ENCODE assay signal across 24 cellular contexts in the genomic region with DNA sequence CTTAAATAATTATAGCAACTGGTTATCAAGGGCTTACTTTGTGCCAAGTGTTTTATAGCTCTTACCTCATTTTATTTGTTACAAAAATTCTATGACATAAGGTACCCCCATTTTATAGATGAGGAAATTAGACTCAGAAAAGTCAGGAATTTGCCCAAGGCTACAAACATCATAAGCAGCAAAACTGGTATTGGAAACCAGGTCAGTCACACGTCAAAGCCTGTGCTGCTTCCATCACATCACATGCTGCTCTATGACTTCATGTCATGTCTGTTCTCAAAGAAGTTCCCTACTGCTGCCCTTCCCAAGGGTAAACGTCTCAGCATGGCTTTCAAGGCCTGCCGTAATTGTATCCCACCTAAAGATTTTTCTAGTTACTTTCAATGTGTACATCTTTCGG. TPM values are rescaled to one million over a fixed set of nuclear protein-coding genes. Genes with fewer than 3 reads are reported as not detected.
DNase-seq lines count a peak whose midpoint lies in the region; ATAC-seq lines count a peak whose summit lies in the region.
"Had no signal": no experiment of that assay in that cellular context is flagged by ENCODE, and none has a peak within 500 bp of the region (broad histone marks: within the 10 kb centered on the region; RNA-seq: fewer than 3 reads in every experiment).

No MANE protein-coding gene starts in this region.

- no peaks in the 10 kb centered on the region for H3K36me3 Mint-ChIP-seq in activated naive CD4-positive, alpha-beta T cell treated with anti-CD3 and anti-CD28 coated beads, Interleukin-2, amount 50 U/mL, for 24 hours
- H3K36me3 Mint-ChIP-seq in T-cell: no peaks in the 10 kb centered on the region
- no peaks in the 10 kb centered on the region for H3K36me3 Mint-ChIP-seq in activated naive CD8-positive, alpha-beta T cell treated with anti-CD3 and anti-CD28 coated beads, Interleukin-2, amount 50 U/mL, for 24 hours (ENCODE audit: low read depth)
- H3K36me3 Mint-ChIP-seq: immature natural killer cell had no signal

- POLR2A ChIA-PET in T-cell (lab: Charles Lee): interaction anchor here (0.6 to 0.7 kb wide), 3 partner anchors 19 to 24 kb away, joined by 3 to 4 read pairs (median 3); no protein-coding TSS in a partner anchor

- ATAC-seq in T-cell (replicated peaks in 1 of 4) (peak; percentile 26 to 53 (median 36)), HG02763 (IDR thresholded peaks at IDR 0.05; ENCODE audit: unreplicated experiment) (no peak)
- no peak for ATAC-seq in activated naive CD8-positive, alpha-beta T cell treated with anti-CD3 and anti-CD28 coated beads, Interleukin-2, amount 50 U/mL, for 24 hours
- ATAC-seq in stimulated activated naive CD8-positive, alpha-beta T cell treated with anti-CD3 and anti-CD28 coated beads, Interleukin-15, amount 100 ng/mL, for 72 hours: no peak
- ATAC-seq: GM12878, left colon, right cardiac atrium had no signal

- peaks cover 50% of the 10 kb centered on the region for H3K4me1 Mint-ChIP-seq in activated naive CD4-positive, alpha-beta T cell treated with anti-CD3 and anti-CD28 coated beads, Interleukin-2, amount 50 U/mL, for 24 hours
- peaks cover 32 to 62% (median 46%) of the 10 kb centered on the region in 3 donors for H3K4me1 Mint-ChIP-seq in T-cell
- peaks cover 63% of the 10 kb centered on the region for H3K4me1 Mint-ChIP-seq in activated naive CD8-positive, alpha-beta T cell treated with anti-CD3 and anti-CD28 coated beads, Interleukin-2, amount 50 U/mL, for 24 hours
- peaks cover 64% of the 10 kb centered on the region for H3K4me1 Mint-ChIP-seq in stimulated activated naive CD8-positive, alpha-beta T cell treated with anti-CD3 and anti-CD28 coated beads, Interleukin-15, amount 100 ng/mL, for 72 hours
- H3K4me1 Mint-ChIP-seq: neural crest cell had no signal

- peak overlapping the region; percentile 97 for H3K27ac Mint-ChIP-seq in activated naive CD4-positive, alpha-beta T cell treated with anti-CD3 and anti-CD28 coated beads, Interleukin-2, amount 50 U/mL, for 24 hours
- peak overlapping the region; percentile 93 to 96 for H3K27ac Mint-ChIP-seq in T-cell
- peak overlapping the region; percentile 49 for H3K27ac Mint-ChIP-seq in activated naive CD8-positive, alpha-beta T cell treated with anti-CD3 and anti-CD28 coated beads, Interleukin-2, amount 50 U/mL, for 24 hours
- H3K27ac Mint-ChIP-seq in stimulated activated naive CD8-positive, alpha-beta T cell treated with anti-CD3 and anti-CD28 coated beads, Interleukin-15, amount 100 ng/mL, for 72 hours: peak overlapping the region; percentile 61 to 86
- H3K27ac Mint-ChIP-seq: immature natural killer cell had no signal

- no peaks in the 10 kb centered on the region for H3K9me3 Mint-ChIP-seq in activated naive CD4-positive, alpha-beta T cell treated with anti-CD3 and anti-CD28 coated beads, Interleukin-2, amount 50 U/mL, for 24 hours
- no peaks in the 10 kb centered on the region for H3K9me3 Mint-ChIP-seq in T-cell
- H3K9me3 Mint-ChIP-seq in activated naive CD8-positive, alpha-beta T cell treated with anti-CD3 and anti-CD28 coated beads, Interleukin-2, amount 50 U/mL, for 24 hours: no peaks in the 10 kb centered on the region
- peaks cover 0 to 9% of the 10 kb centered on the region in 2 donors for H3K9me3 Mint-ChIP-seq in stimulated activated naive CD8-positive, alpha-beta T cell treated with anti-CD3 and anti-CD28 coated beads, Interleukin-15, amount 100 ng/mL, for 72 hours
- H3K9me3 Mint-ChIP-seq: immature natural killer cell, neural crest cell had no signal

- CTCF ChIA-PET in T-cell (lab: Charles Lee): interaction anchor here in 1 of 2 donors (0.6 kb wide), 1 partner anchor 18 kb away, joined by 3 read pairs; no protein-coding TSS in a partner anchor

- H3K4me3 Mint-ChIP-seq in activated naive CD4-positive, alpha-beta T cell treated with anti-CD3 and anti-CD28 coated beads, Interleukin-2, amount 50 U/mL, for 24 hours: no peak overlapping the region
- peak overlapping the region; percentile 15 to 44 (median 35) for H3K4me3 Mint-ChIP-seq in T-cell
- no peak overlapping the region for H3K4me3 Mint-ChIP-seq in activated naive CD8-positive, alpha-beta T cell treated with anti-CD3 and anti-CD28 coated beads, Interleukin-2, amount 50 U/mL, for 24 hours
- peak overlapping the region in 1 of 2 donors; percentile 55 for H3K4me3 Mint-ChIP-seq in stimulated activated naive CD8-positive, alpha-beta T cell treated with anti-CD3 and anti-CD28 coated beads, Interleukin-15, amount 100 ng/mL, for 72 hours
- H3K4me3 Mint-ChIP-seq: neural crest cell had no signal

- DNase-seq in activated naive CD4-positive, alpha-beta T cell treated with anti-CD3 and anti-CD28 coated beads, Interleukin-2, amount 50 U/mL, for 16 hours: no peak
- DNase-seq in T-cell: no peak
- no peak for DNase-seq in activated naive CD8-positive, alpha-beta T cell treated with anti-CD3 and anti-CD28 coated beads, Interleukin-2, amount 50 U/mL, for 24 hours
- no peak for DNase-seq in stimulated activated naive CD8-positive, alpha-beta T cell treated with anti-CD3 and anti-CD28 coated beads, Interleukin-15, amount 100 ng/mL, for 72 hours
- no peak for DNase-seq in pons (ENCODE audit: low spot score)
- DNase-seq: dermis blood vessel endothelial cell, DMS 273 treated with DMSO at 0.1 percent for 48 hours, EL, hypothalamus, immature natural killer cell, Karpas-422, left colon, mammary epithelial cell, MV-4-11, NCI-H1436 treated with DMSO at 0.1 percent for 48 hours, NCI-H2107, NCI-H446, posterior cingulate gyrus, right cardiac atrium, spleen had no signal

- H3K27me3 Mint-ChIP-seq in activated naive CD4-positive, alpha-beta T cell treated with anti-CD3 and anti-CD28 coated beads, Interleukin-2, amount 50 U/mL, for 24 hours: no peaks in the 10 kb centered on the region
- H3K27me3 Mint-ChIP-seq in T-cell: no peaks in the 10 kb centered on the region
- H3K27me3 Mint-ChIP-seq in activated naive CD8-positive, alpha-beta T cell treated with anti-CD3 and anti-CD28 coated beads, Interleukin-2, amount 50 U/mL, for 24 hours: no peaks in the 10 kb centered on the region
- no peaks in the 10 kb centered on the region for H3K27me3 Mint-ChIP-seq in stimulated activated naive CD8-positive, alpha-beta T cell treated with anti-CD3 and anti-CD28 coated beads, Interleukin-15, amount 100 ng/mL, for 72 hours

RNA-seq across cellular contexts. Expression of a gene that starts 6.9 kb away (rescaled TPM):
- 100 to 1,000 TPM in 4 of 5 donors, 10 to 100 TPM in 1; 99.8 to 122 (median 107) TPM for total RNA-seq in T-cell

Comparison
In these comparisons a context has a peak if more than half of its experiments do, and no peak if none do; other contexts are left out.
1. H3K4me3 Mint-ChIP-seq: peak in T-cell (3 of 3); none in activated naive CD4-positive, alpha-beta T cell treated with anti-CD3 and anti-CD28 coated beads, Interleukin-2, amount 50 U/mL, for 24 hours (single experiment) and activated naive CD8-positive, alpha-beta T cell treated with anti-CD3 and anti-CD28 coated beads, Interleukin-2, amount 50 U/mL, for 24 hours (single experiment).
2. ATAC-seq: peak in T-cell (4 of 4); none in activated naive CD8-positive, alpha-beta T cell treated with anti-CD3 and anti-CD28 coated beads, Interleukin-2, amount 50 U/mL, for 24 hours (single experiment), stimulated activated naive CD8-positive, alpha-beta T cell treated with anti-CD3 and anti-CD28 coated beads, Interleukin-15, amount 100 ng/mL, for 72 hours (single experiment) and HG02763 (single experiment).
3. Peak in every context shown above with its lines, with median percentiles within 50 percentile points of each other: H3K27ac Mint-ChIP-seq.